ENCODE assay signal across 10 cellular contexts in genomic region chr9:72041775-72042194, GRCh38. TPM values are rescaled to one million over a fixed set of nuclear protein-coding genes. Genes with fewer than 3 reads are reported as not detected.
DNase-seq lines count a peak whose midpoint lies in the region; ATAC-seq, FAIRE-seq and TF ChIP-seq lines count a peak whose summit lies in the region.
"Had no signal": no experiment of that assay in that cellular context is flagged by ENCODE, and none has a peak within 500 bp of the region (broad histone marks: within the 10 kb centered on the region; RNA-seq: fewer than 3 reads in every experiment).

No MANE protein-coding gene starts in this region.

- H3K27me3 ChIP-seq in astrocyte (ENCODE audit: insufficient read depth, low read length), result no peaks in the 10 kb centered on the region
- no peaks in the 10 kb centered on the region for H3K27me3 ChIP-seq in WERI-Rb-1 (ENCODE audit: insufficient read depth, low read depth, severe bottlenecking)
- H3K27me3 ChIP-seq: SJSA1 had no signal

- H4K20me1 ChIP-seq in astrocyte (ENCODE audit: insufficient read depth, low read length), result no peaks in the 10 kb centered on the region

- no peak overlapping the region for H3K27ac Mint-ChIP-seq in astrocyte (ENCODE audit: unreplicated experiment)

- H3K9me3 Mint-ChIP-seq in astrocyte (ENCODE audit: unreplicated experiment), result no peaks in the 10 kb centered on the region

- intact Hi-C loops in left colon (cut with DNase I, micrococcal nuclease), result no loop called here

- TF ChIP-seq CTCF in AG10803 (conservative IDR thresholded peaks at IDR 0.05; ENCODE audit: low read length) (no peak), astrocyte (IDR thresholded peaks at IDR 0.05; ENCODE audit: insufficient read depth, low read depth, low read length) (no peak), WERI-Rb-1 (IDR thresholded peaks at IDR 0.05; ENCODE audit: low read depth, low read length) (no peak)

- peaks cover 4% of the 10 kb centered on the region for H3K27me3 Mint-ChIP-seq in astrocyte (ENCODE audit: low read depth, unreplicated experiment)

- DNase-seq in AG10803 (ENCODE audit: low read depth), result peak; percentile 79
- DNase-seq in astrocyte (ENCODE audit: low read depth), result peak; percentile 80
- peak; percentile 36 to 40 for DNase-seq in left colon
- no peak for DNase-seq in NCI-H146 treated with DMSO at 0.1 percent for 48 hours (lab: John Stamatoyannopoulos, UW; ENCODE audit: unreplicated experiment)
- no peak for DNase-seq in WERI-Rb-1

- no peak for FAIRE-seq in astrocyte (lab: Jason Lieb, UNC)
- FAIRE-seq: colon had no signal

- H3K9ac ChIP-seq in astrocyte (ENCODE audit: low read length), result no peak overlapping the region

- peak; percentile 40 for ATAC-seq in HG02973 (IDR thresholded peaks at IDR 0.05; ENCODE audit: unreplicated experiment)
- peak; percentile 7 for ATAC-seq in left colon
- ATAC-seq in GM19455 (IDR thresholded peaks at IDR 0.05; ENCODE audit: unreplicated experiment), result no peak
- ATAC-seq in HG02610 (IDR thresholded peaks at IDR 0.05; ENCODE audit: unreplicated experiment), result no peak

- H3K4me1 ChIP-seq in astrocyte (ENCODE audit: insufficient read depth, low read length), result no peaks in the 10 kb centered on the region
- H3K4me1 ChIP-seq: SJSA1 had no signal

- H3K4me2 ChIP-seq in astrocyte (ENCODE audit: low read length), result peak overlapping the region; percentile 6

- no peaks in the 10 kb centered on the region for H3K36me3 ChIP-seq in astrocyte (ENCODE audit: insufficient read depth, low read length)
- H3K36me3 ChIP-seq in WERI-Rb-1, result no peaks in the 10 kb centered on the region
- H3K36me3 ChIP-seq: SJSA1 had no signal

- H3K4me1 Mint-ChIP-seq in astrocyte (ENCODE audit: low read depth, unreplicated experiment), result no peaks in the 10 kb centered on the region

- H3K27ac ChIP-seq in astrocyte (ENCODE audit: low read depth, low read length) (no peak overlapping the region), WERI-Rb-1 (no peak overlapping the region)
- H3K27ac ChIP-seq: SJSA1 had no signal

- no peaks in the 10 kb centered on the region for H3K79me2 ChIP-seq in astrocyte (ENCODE audit: insufficient read depth, low read length)

- H3K9me3 ChIP-seq in astrocyte (ENCODE audit: insufficient read depth, low read depth, low read length), result no peaks in the 10 kb centered on the region
- no peaks in the 10 kb centered on the region for H3K9me3 ChIP-seq in WERI-Rb-1 (ENCODE audit: severe bottlenecking)
- H3K9me3 ChIP-seq: SJSA1 had no signal

- H3K36me3 Mint-ChIP-seq in astrocyte (ENCODE audit: low read depth, unreplicated experiment), result no peaks in the 10 kb centered on the region

- H3K4me3 Mint-ChIP-seq in astrocyte (ENCODE audit: unreplicated experiment), result no peak overlapping the region

- no peak overlapping the region for H3K4me3 ChIP-seq in AG10803 (ENCODE audit: low read length)
- H3K4me3 ChIP-seq in astrocyte (ENCODE audit: insufficient read depth, low read depth, low read length), result no peak overlapping the region
- no peak overlapping the region for H3K4me3 ChIP-seq in WERI-Rb-1 (ENCODE audit: low read depth, low read length)
- H3K4me3 ChIP-seq: SJSA1 had no signal

- no peak overlapping the region for H2AFZ ChIP-seq in astrocyte (ENCODE audit: low read depth, low read length)

RNA-seq across cellular contexts. Expression of gene C9orf57, which starts 18.6 kb away (rescaled TPM):
- total RNA-seq in astrocyte (not detected in 2 replicates), left colon (not detected)
- total RNA-seq: SJSA1 had no signal

Comparison
In these comparisons a context has a peak if more than half of its experiments do, and no peak if none do; other contexts are left out.
1. DNase-seq: peak in AG10803 (single experiment), astrocyte (single experiment) and left colon (2 of 2); none in NCI-H146 treated with DMSO at 0.1 percent for 48 hours (single experiment) and WERI-Rb-1 (single experiment).
2. ATAC-seq: peak in HG02973 (single experiment) and left colon (single experiment); none in GM19455 (single experiment) and HG02610 (single experiment).